ENCODE assay signal across 2 cellular contexts in the genomic region with DNA sequence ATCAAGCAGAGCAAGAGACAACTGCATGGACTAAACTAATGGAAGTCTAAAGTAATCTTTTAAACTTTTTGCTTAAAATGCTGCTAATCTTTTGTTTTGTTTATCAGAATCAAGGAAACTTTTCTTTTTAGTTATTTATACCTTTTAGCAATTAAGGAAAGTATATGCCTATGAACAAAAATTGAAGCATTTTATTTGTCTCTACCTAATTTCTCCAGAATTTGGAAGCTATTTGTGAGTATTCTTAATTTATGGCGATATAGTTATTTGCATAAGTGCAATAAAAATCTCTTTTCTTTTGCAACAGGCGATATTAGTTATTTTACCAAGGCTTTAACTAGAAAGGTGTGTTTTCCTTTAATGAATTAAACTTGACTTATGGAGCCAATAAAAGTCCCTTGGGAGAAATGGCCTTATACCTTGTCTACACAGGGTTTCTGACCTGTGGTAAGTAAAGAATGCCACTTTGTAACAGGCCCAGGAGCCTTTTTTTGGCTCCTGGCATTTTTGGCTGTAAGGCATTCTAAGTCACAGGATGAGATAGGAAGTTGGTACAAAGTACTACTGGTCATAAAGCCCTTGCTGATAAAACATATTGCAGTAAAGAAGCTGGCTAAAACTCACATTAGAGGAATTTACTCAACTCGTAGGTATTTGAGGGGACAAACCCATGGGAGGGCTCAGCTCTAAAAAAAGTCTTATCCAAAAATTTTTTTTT.
TF ChIP-seq lines count a peak whose summit lies in the region.

No MANE protein-coding gene starts in this region.

TF ChIP-seq in liver, 16 proteins besides CTCF, POLR2A, EP300 and RAD21:
- no peak for TF ChIP-seq JUND (IDR thresholded peaks at IDR 0.05)
- TF ChIP-seq SP1 (IDR thresholded peaks at IDR 0.05) = no peak
- TF ChIP-seq RXRA (IDR thresholded peaks at IDR 0.05) = peak in 1 of 2 donors; percentile 26
- no peak for TF ChIP-seq TAF1 (conservative IDR thresholded peaks at IDR 0.05)
- no peak for TF ChIP-seq EGR1 (IDR thresholded peaks at IDR 0.05; ENCODE audit: low read depth in 2 of 2)
- TF ChIP-seq, protein P1, sequence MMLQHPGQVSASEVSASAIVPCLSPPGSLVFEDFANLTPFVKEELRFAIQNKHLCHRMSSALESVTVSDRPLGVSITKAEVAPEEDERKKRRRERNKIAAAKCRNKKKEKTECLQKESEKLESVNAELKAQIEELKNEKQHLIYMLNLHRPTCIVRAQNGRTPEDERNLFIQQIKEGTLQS (IDR thresholded peaks at IDR 0.05) = no peak
- no peak for TF ChIP-seq GABPA (IDR thresholded peaks at IDR 0.05 in 1 of 2, conservative IDR thresholded peaks at IDR 0.05 in 1 of 2)
- TF ChIP-seq, protein P2, sequence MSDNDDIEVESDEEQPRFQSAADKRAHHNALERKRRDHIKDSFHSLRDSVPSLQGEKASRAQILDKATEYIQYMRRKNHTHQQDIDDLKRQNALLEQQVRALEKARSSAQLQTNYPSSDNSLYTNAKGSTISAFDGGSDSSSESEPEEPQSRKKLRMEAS (IDR thresholded peaks at IDR 0.05) = no peak
- no peak for TF ChIP-seq FOXA1 (IDR thresholded peaks at IDR 0.05)
- no peak for TF ChIP-seq NR2F2 (IDR thresholded peaks at IDR 0.05)
- TF ChIP-seq YY1 (IDR thresholded peaks at IDR 0.05) = no peak
- TF ChIP-seq, protein P3, sequence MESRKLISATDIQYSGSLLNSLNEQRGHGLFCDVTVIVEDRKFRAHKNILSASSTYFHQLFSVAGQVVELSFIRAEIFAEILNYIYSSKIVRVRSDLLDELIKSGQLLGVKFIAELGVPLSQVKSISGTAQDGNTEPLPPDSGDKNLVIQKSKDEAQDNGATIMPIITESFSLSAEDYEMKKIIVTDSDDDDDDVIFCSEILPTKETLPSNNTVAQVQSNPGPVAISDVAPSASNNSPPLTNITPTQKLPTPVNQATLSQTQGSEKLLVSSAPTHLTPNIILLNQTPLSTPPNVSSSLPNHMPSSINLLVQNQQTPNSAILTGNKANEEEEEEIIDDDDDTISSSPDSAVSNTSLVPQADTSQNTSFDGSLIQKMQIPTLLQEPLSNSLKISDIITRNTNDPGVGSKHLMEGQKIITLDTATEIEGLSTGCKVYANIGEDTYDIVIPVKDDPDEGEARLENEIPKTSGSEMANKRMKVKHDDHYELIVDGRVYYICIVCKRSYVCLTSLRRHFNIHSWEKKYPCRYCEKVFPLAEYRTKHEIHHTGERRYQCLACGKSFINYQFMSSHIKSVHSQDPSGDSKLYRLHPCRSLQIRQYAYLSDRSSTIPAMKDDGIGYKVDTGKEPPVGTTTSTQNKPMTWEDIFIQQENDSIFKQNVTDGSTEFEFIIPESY (IDR thresholded peaks at IDR 0.05) = no peak
- TF ChIP-seq HNF4G (IDR thresholded peaks at IDR 0.05) = no peak
- TF ChIP-seq, protein P4, sequence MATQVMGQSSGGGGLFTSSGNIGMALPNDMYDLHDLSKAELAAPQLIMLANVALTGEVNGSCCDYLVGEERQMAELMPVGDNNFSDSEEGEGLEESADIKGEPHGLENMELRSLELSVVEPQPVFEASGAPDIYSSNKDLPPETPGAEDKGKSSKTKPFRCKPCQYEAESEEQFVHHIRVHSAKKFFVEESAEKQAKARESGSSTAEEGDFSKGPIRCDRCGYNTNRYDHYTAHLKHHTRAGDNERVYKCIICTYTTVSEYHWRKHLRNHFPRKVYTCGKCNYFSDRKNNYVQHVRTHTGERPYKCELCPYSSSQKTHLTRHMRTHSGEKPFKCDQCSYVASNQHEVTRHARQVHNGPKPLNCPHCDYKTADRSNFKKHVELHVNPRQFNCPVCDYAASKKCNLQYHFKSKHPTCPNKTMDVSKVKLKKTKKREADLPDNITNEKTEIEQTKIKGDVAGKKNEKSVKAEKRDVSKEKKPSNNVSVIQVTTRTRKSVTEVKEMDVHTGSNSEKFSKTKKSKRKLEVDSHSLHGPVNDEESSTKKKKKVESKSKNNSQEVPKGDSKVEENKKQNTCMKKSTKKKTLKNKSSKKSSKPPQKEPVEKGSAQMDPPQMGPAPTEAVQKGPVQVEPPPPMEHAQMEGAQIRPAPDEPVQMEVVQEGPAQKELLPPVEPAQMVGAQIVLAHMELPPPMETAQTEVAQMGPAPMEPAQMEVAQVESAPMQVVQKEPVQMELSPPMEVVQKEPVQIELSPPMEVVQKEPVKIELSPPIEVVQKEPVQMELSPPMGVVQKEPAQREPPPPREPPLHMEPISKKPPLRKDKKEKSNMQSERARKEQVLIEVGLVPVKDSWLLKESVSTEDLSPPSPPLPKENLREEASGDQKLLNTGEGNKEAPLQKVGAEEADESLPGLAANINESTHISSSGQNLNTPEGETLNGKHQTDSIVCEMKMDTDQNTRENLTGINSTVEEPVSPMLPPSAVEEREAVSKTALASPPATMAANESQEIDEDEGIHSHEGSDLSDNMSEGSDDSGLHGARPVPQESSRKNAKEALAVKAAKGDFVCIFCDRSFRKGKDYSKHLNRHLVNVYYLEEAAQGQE (IDR thresholded peaks at IDR 0.05) = no peak
- TF ChIP-seq HNF4A (conservative IDR thresholded peaks at IDR 0.05) = peak; percentile 43 to 52
- no peak for TF ChIP-seq FOXA2 (IDR thresholded peaks at IDR 0.05)

TF ChIP-seq in HepG2, 621 proteins besides CTCF, POLR2A, EP300 and RAD21:
- TF ChIP-seq ZNF496 (CRISPR knock-in tag; IDR thresholded peaks at IDR 0.05; ENCODE audit: insufficient replicate concordance) = no peak
- no peak for TF ChIP-seq ZNF432 (CRISPR knock-in tag; IDR thresholded peaks at IDR 0.05; ENCODE audit: borderline replicate concordance)
- no peak for TF ChIP-seq GATAD2A (CRISPR knock-in tag; IDR thresholded peaks at IDR 0.05)
